9 cellular contexts compared by ENCODE assay signal in the genomic region with DNA sequence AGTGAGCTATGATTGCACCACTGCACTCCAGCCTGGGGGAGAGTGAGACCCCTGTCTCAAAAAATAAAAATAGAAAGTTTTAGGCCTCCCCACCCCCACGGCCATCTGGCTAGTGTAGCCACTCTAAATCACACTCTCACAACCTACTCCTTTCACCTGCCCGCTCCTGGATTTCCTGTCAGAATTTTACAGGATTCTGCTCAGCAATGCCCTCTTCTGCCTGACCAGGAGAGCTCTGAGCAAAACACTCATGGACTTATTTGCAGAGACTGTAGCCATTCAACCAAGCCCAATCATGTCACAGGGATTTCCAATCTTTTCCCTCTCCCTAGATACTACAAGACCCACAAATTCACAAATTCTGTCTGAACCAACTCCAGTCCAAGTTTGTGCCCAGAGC.
DNase-seq lines count a peak whose midpoint lies in the region; ATAC-seq and TF ChIP-seq lines count a peak whose summit lies in the region.
"Had no signal": no experiment of that assay in that cellular context is flagged by ENCODE, and none has a peak within 500 bp of the region (broad histone marks: within the 10 kb centered on the region; RNA-seq: fewer than 3 reads in every experiment).

No MANE protein-coding gene starts in this region.

- WGBS in liver: 33% methylated on average over 2 of the region's 2 CpGs

- H3K4me3 ChIP-seq in liver (ENCODE audit: low read depth in 1 of 3, low read length in 3 of 3): no peak overlapping the region

- H3K27ac ChIP-seq in liver (ENCODE audit: low read depth in 1 of 2, low read length in 2 of 2): no peak overlapping the region

- H3K4me1 ChIP-seq in liver (ENCODE audit: control insufficient read depth in 4 of 4, insufficient read depth in 4 of 4, low read length in 3 of 4): peaks cover 0 to 12% (median 9%) of the 10 kb centered on the region in 4 donors

- ATAC-seq in GM19035 (IDR thresholded peaks at IDR 0.05; ENCODE audit: unreplicated experiment) (no peak), HG03196 (IDR thresholded peaks at IDR 0.05; ENCODE audit: unreplicated experiment) (no peak), HG02588 (IDR thresholded peaks at IDR 0.05; ENCODE audit: unreplicated experiment) (no peak)

- no peaks in the 10 kb centered on the region for H3K9me3 Mint-ChIP-seq in chondrocyte (ENCODE audit: low read depth)

- peaks cover 25% of the 10 kb centered on the region for H3K4me1 Mint-ChIP-seq in chondrocyte (ENCODE audit: low read depth)

- DNase-seq in DMS153 (lab: John Stamatoyannopoulos, UW) (peak; percentile 35), M059J (ENCODE audit: low read depth) (peak; percentile 34), chondrocyte (ENCODE audit: low spot score) (no peak)
- DNase-seq in stimulated activated CD4-positive, alpha-beta T cell treated with anti-CD3 and anti-CD28 coated beads, Interleukin-2, amount 100 ng/mL, for 24 hours: no peak
- DNase-seq: NCI-H524 treated with DMSO at 0.1 percent for 48 hours had no signal

- peak; percentile 85 to 87 for TF ChIP-seq RAD21 in liver (IDR thresholded peaks at IDR 0.05)

- H3K36me3 ChIP-seq in liver (ENCODE audit: control insufficient read depth in 4 of 4, insufficient read depth in 3 of 4, low read depth in 1 of 4, low read length in 3 of 4): no peaks in the 10 kb centered on the region

- no peaks in the 10 kb centered on the region for H3K27me3 ChIP-seq in liver (ENCODE audit: control insufficient read depth in 4 of 4, insufficient read depth in 4 of 4, low read length in 3 of 4)

- no peak overlapping the region for H3K4me3 Mint-ChIP-seq in chondrocyte (ENCODE audit: unreplicated experiment)

- no peaks in the 10 kb centered on the region for H3K36me3 Mint-ChIP-seq in chondrocyte (ENCODE audit: low read depth)

- H3K27me3 Mint-ChIP-seq in chondrocyte (ENCODE audit: low read depth): no peaks in the 10 kb centered on the region

- H3K27ac Mint-ChIP-seq in chondrocyte (ENCODE audit: unreplicated experiment): no peak overlapping the region

- TF ChIP-seq CTCF in chondrocyte (IDR thresholded peaks at IDR 0.05): peak; percentile 64
- peak; percentile 41 for TF ChIP-seq CTCF in liver (IDR thresholded peaks at IDR 0.05; ENCODE audit: low read depth, low read length, missing input control)

- no peak overlapping the region for H3K9ac ChIP-seq in liver (ENCODE audit: low read depth in 1 of 2, low read length in 2 of 2)

- H3K9me3 ChIP-seq in liver (ENCODE audit: control insufficient read depth in 4 of 4, low read length in 3 of 4): no peaks in the 10 kb centered on the region

TF ChIP-seq in liver, 16 proteins besides CTCF, POLR2A, EP300 and RAD21:
- no peak for TF ChIP-seq NR2F2 (IDR thresholded peaks at IDR 0.05)
- TF ChIP-seq HNF4G (IDR thresholded peaks at IDR 0.05): no peak
- TF ChIP-seq YY1 (IDR thresholded peaks at IDR 0.05): no peak
- TF ChIP-seq FOXA1 (IDR thresholded peaks at IDR 0.05): no peak
- TF ChIP-seq HNF4A (conservative IDR thresholded peaks at IDR 0.05): no peak
- TF ChIP-seq RXRA (IDR thresholded peaks at IDR 0.05): peak in 1 of 2 donors; percentile 13

Comparison
In these comparisons a context has a peak if more than half of its experiments do, and no peak if none do; other contexts are left out.
1. DNase-seq: peak in DMS153 (single experiment) and M059J (single experiment); none in chondrocyte (single experiment) and stimulated activated CD4-positive, alpha-beta T cell treated with anti-CD3 and anti-CD28 coated beads, Interleukin-2, amount 100 ng/mL, for 24 hours (0 of 2).